In genomic region chr5:158792186-158792585, GRCh38 we compare ENCODE assay signal across 40 cellular contexts.
"Had no signal": no experiment of that assay in that cellular context is flagged by ENCODE, and none has a peak within 500 bp of the region (broad histone marks: within the 10 kb centered on the region; RNA-seq: fewer than 3 reads in every experiment).

No MANE protein-coding gene starts in this region.

- FAIRE-seq: astrocyte had no signal

- DNase-seq: activated B cell treated with CpG ODN at 0.5 μM for 24 hours; activated CD4-positive, alpha-beta memory T cell treated with anti-CD3 and anti-CD28 coated beads, Interleukin-2, amount 10 ng/mL, durations not matched to agents 7 days and 5 days; activated CD4-positive, alpha-beta T cell treated with anti-CD3 and anti-CD28 coated beads for 1 hour; activated CD4-positive, alpha-beta T cell treated with anti-CD3 and anti-CD28 coated beads for 48 hours; activated CD8-positive, alpha-beta memory T cell treated with anti-CD3 and anti-CD28 coated beads for 24 hours; activated CD8-positive, alpha-beta memory T cell treated with anti-CD3 and anti-CD28 coated beads, Interleukin-2, amount 10 ng/mL, durations not matched to agents 7 days and 5 days; activated CD8-positive, alpha-beta memory T cell treated with anti-CD3 and anti-CD28 coated beads, Interleukin-2, amount 50 U/mL, for 48 hours; activated effector memory CD4-positive, alpha-beta T cell treated with anti-CD3 and anti-CD28 coated beads, Interleukin-2, amount 50 U/mL, for 16 hours; activated naive CD4-positive, alpha-beta T cell; activated naive CD4-positive, alpha-beta T cell treated with anti-CD3 and anti-CD28 coated beads, Interleukin-2, amount 50 U/mL, for 16 hours; activated naive CD8-positive, alpha-beta T cell treated with anti-CD3 and anti-CD28 coated beads for 36 hours; activated T-cell treated with anti-CD3 and anti-CD28 coated beads, Interleukin-2, amount 50 U/mL, for 72 hours; amygdala; body of pancreas; caudate nucleus; cerebellar nuclear complex; MM.1S; NCI-H1092 treated with DMSO at 0.1 percent for 48 hours; NCI-H1417; NCI-H146; NCI-H187; NCI-H2029 treated with DMSO at 0.1 percent for 48 hours; NCI-H2107; NCI-H2171; NCI-H510A; NCI-H526 treated with DMSO at 0.1 percent for 48 hours; NCI-H774; RPMI8226; SHP77 treated with DMSO at 0.1 percent for 48 hours; T-helper 1 cell; T-helper 2 cell; T-helper 9 cell had no signal

- H3K4me3 ChIP-seq: body of pancreas, breast epithelium, SJSA1 had no signal

- H3K9me3 ChIP-seq: body of pancreas, breast epithelium, SJSA1 had no signal

- H3K36me3 ChIP-seq: breast epithelium, SJSA1 had no signal

- H3K27ac ChIP-seq: body of pancreas, breast epithelium, KMS-11, SJSA1, VCaP had no signal

- H3K27me3 ChIP-seq: body of pancreas, breast epithelium, SJSA1 had no signal

- H3K9ac ChIP-seq: KMS-11 had no signal

- H3K4me1 ChIP-seq: body of pancreas, breast epithelium, SJSA1 had no signal

- ATAC-seq: activated CD8-positive, alpha-beta memory T cell treated with anti-CD3 and anti-CD28 coated beads, Interleukin-2, amount 10 ng/mL, durations not matched to agents 7 days and 5 days; activated T-cell treated with anti-CD3 and anti-CD28 coated beads, Interleukin-2, amount 50 U/mL, for 72 hours; activated T-helper 17 cell treated with anti-CD3 and anti-CD28 coated beads, Interleukin-2, amount 50 U/mL, for 72 hours; body of pancreas; Panc1; SK-N-SH treated with all-trans-retinoic acid at 6 μM for 48 hours had no signal
